In the genomic region with DNA sequence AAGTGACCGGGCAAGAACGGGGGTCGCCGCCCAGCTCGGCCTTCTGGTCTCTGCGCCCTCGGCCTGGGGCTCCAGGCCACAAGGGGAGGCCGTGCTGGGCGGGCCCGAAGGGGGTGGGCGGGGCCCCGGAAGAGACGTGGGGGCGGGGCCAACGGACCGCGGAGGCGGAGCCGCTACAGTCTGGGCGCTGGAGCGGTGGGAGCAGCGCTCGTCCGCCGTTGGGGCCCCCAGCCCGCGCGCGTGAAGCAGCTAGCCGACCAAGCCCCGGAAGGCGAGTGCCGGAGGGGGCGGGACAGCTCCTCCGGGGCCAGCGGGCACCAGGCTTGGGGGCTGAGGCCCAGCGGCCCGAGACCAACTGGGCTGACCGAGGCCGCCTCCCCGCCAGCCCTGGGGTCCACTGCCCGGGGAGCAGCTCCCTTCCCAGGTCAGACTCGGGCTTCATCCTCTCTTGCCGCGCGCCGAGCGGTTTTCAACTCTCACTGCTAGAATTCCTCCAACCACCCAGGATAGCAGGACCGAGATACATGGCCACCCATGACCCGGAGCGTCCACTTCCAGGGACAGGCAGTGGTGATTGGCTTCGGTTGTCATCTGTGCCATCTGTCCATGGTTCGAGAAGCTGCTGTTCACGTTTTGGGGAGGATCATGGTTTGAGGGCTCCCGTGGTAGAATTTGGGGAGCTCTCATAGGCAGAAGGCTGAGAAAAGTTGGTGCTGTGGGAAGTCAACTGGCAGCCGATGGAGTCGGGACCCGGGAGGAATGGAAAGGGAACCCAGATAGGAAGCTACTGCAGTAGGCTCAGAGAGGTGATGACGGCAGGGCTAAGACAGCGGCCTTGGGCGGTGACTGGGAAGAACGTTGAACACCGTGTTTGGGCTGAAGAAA, we compare ENCODE assay signal across 1 cellular context.
A peak's percentile ranks its signal among the peaks of the same experiment; 100 is the strongest.
TF ChIP-seq lines count a peak whose summit lies in the region.

No MANE protein-coding gene starts in this region.

TF ChIP-seq in GM12878, 131 proteins besides CTCF, POLR2A, EP300 and RAD21 (continued from another document):
- TF ChIP-seq, protein P1, sequence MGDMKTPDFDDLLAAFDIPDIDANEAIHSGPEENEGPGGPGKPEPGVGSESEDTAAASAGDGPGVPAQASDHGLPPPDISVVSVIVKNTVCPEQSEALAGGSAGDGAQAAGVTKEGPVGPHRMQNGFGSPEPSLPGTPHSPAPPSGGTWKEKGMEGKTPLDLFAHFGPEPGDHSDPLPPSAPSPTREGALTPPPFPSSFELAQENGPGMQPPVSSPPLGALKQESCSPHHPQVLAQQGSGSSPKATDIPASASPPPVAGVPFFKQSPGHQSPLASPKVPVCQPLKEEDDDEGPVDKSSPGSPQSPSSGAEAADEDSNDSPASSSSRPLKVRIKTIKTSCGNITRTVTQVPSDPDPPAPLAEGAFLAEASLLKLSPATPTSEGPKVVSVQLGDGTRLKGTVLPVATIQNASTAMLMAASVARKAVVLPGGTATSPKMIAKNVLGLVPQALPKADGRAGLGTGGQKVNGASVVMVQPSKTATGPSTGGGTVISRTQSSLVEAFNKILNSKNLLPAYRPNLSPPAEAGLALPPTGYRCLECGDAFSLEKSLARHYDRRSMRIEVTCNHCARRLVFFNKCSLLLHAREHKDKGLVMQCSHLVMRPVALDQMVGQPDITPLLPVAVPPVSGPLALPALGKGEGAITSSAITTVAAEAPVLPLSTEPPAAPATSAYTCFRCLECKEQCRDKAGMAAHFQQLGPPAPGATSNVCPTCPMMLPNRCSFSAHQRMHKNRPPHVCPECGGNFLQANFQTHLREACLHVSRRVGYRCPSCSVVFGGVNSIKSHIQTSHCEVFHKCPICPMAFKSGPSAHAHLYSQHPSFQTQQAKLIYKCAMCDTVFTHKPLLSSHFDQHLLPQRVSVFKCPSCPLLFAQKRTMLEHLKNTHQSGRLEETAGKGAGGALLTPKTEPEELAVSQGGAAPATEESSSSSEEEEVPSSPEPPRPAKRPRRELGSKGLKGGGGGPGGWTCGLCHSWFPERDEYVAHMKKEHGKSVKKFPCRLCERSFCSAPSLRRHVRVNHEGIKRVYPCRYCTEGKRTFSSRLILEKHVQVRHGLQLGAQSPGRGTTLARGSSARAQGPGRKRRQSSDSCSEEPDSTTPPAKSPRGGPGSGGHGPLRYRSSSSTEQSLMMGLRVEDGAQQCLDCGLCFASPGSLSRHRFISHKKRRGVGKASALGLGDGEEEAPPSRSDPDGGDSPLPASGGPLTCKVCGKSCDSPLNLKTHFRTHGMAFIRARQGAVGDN (IDR thresholded peaks at IDR 0.05): 0 out of 2 replicates have a peak, but pooled peaks have one; percentile 5
- TF ChIP-seq CREB1 (IDR thresholded peaks at IDR 0.05; ENCODE audit: low read depth) (peak; percentile 51; the same call in 1 of the 2 replicates), E4F1 (IDR thresholded peaks at IDR 0.05; ENCODE audit: borderline replicate concordance, partially characterized antibody) (no peak), ZNF384 (IDR thresholded peaks at IDR 0.05; ENCODE audit: borderline replicate concordance, low read depth, low read length) (no peak), GATAD2B (conservative IDR thresholded peaks at IDR 0.05; ENCODE audit: low read depth) (0 out of 2 replicates have a peak, but pooled peaks have one; percentile 25), NKRF (conservative IDR thresholded peaks at IDR 0.05) (peak; percentile 64; the same call in 1 of the 2 replicates), PML (IDR thresholded peaks at IDR 0.05; ENCODE audit: low read length) (no peak), BACH1 (IDR thresholded peaks at IDR 0.05; ENCODE audit: borderline replicate concordance) (no peak), EGR1 (IDR thresholded peaks at IDR 0.05; ENCODE audit: borderline replicate concordance in 1 of 2, low read depth in 2 of 2, low read length in 2 of 2) (0 out of 3 replicates have a peak, but pooled peaks of 1 of the 2 experiments have one; percentile 18), IKZF1 (conservative IDR thresholded peaks at IDR 0.05) (peak; percentile 53; the same call in 1 of the 2 replicates), USF2 (IDR thresholded peaks at IDR 0.05; ENCODE audit: borderline replicate concordance, low read depth, low read length) (no peak), MEF2A (IDR thresholded peaks at IDR 0.05; ENCODE audit: insufficient read depth, low read depth, low read length) (no peak), E2F4 (IDR thresholded peaks at IDR 0.05; ENCODE audit: low read depth, low read length) (no peak), IKZF2 (IDR thresholded peaks at IDR 0.05) (no peak), JUND (IDR thresholded peaks at IDR 0.05; ENCODE audit: low read depth, low read length) (no peak)
- TF ChIP-seq, protein P2, sequence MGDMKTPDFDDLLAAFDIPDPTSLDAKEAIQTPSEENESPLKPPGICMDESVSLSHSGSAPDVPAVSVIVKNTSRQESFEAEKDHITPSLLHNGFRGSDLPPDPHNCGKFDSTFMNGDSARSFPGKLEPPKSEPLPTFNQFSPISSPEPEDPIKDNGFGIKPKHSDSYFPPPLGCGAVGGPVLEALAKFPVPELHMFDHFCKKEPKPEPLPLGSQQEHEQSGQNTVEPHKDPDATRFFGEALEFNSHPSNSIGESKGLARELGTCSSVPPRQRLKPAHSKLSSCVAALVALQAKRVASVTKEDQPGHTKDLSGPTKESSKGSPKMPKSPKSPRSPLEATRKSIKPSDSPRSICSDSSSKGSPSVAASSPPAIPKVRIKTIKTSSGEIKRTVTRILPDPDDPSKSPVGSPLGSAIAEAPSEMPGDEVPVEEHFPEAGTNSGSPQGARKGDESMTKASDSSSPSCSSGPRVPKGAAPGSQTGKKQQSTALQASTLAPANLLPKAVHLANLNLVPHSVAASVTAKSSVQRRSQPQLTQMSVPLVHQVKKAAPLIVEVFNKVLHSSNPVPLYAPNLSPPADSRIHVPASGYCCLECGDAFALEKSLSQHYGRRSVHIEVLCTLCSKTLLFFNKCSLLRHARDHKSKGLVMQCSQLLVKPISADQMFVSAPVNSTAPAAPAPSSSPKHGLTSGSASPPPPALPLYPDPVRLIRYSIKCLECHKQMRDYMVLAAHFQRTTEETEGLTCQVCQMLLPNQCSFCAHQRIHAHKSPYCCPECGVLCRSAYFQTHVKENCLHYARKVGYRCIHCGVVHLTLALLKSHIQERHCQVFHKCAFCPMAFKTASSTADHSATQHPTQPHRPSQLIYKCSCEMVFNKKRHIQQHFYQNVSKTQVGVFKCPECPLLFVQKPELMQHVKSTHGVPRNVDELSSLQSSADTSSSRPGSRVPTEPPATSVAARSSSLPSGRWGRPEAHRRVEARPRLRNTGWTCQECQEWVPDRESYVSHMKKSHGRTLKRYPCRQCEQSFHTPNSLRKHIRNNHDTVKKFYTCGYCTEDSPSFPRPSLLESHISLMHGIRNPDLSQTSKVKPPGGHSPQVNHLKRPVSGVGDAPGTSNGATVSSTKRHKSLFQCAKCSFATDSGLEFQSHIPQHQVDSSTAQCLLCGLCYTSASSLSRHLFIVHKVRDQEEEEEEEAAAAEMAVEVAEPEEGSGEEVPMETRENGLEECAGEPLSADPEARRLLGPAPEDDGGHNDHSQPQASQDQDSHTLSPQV (IDR thresholded peaks at IDR 0.05): no peak
- TF ChIP-seq, protein P3, sequence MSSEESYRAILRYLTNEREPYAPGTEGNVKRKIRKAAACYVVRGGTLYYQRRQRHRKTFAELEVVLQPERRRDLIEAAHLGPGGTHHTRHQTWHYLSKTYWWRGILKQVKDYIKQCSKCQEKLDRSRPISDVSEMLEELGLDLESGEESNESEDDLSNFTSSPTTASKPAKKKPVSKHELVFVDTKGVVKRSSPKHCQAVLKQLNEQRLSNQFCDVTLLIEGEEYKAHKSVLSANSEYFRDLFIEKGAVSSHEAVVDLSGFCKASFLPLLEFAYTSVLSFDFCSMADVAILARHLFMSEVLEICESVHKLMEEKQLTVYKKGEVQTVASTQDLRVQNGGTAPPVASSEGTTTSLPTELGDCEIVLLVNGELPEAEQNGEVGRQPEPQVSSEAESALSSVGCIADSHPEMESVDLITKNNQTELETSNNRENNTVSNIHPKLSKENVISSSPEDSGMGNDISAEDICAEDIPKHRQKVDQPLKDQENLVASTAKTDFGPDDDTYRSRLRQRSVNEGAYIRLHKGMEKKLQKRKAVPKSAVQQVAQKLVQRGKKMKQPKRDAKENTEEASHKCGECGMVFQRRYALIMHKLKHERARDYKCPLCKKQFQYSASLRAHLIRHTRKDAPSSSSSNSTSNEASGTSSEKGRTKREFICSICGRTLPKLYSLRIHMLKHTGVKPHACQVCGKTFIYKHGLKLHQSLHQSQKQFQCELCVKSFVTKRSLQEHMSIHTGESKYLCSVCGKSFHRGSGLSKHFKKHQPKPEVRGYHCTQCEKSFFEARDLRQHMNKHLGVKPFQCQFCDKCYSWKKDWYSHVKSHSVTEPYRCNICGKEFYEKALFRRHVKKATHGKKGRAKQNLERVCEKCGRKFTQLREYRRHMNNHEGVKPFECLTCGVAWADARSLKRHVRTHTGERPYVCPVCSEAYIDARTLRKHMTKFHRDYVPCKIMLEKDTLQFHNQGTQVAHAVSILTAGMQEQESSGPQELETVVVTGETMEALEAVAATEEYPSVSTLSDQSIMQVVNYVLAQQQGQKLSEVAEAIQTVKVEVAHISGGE (CRISPR knock-in tag; IDR thresholded peaks at IDR 0.05): no peak
- TF ChIP-seq, protein P4, sequence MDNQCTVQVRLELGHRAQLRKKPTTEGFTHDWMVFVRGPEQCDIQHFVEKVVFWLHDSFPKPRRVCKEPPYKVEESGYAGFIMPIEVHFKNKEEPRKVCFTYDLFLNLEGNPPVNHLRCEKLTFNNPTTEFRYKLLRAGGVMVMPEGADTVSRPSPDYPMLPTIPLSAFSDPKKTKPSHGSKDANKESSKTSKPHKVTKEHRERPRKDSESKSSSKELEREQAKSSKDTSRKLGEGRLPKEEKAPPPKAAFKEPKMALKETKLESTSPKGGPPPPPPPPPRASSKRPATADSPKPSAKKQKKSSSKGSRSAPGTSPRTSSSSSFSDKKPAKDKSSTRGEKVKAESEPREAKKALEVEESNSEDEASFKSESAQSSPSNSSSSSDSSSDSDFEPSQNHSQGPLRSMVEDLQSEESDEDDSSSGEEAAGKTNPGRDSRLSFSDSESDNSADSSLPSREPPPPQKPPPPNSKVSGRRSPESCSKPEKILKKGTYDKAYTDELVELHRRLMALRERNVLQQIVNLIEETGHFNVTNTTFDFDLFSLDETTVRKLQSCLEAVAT (IDR thresholded peaks at IDR 0.05): no peak
